19 cellular contexts compared by ENCODE assay signal in the genomic region with DNA sequence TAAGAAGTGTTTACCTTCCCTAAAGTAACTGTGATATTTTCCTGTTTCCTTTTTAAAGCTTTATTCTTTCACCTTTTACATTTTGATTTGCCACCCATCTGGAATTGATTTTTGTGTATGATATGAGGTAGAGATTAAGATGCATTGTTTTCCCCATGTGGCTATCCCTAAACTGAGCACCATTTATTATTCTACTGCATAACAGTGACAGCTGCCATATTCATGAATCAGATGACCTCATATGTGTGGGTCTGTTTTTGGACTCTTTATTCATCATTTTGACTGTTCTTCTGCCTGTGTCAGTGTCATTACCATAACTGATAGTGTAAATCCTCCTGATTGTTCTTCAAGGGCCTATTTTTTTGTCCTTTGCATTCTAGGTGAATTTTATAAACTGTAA. TPM values are rescaled to one million over a fixed set of nuclear protein-coding genes. Genes with fewer than 3 reads are reported as not detected.
DNase-seq lines count a peak whose midpoint lies in the region; ATAC-seq and TF ChIP-seq lines count a peak whose summit lies in the region.
"Had no signal": no experiment of that assay in that cellular context is flagged by ENCODE, and none has a peak within 500 bp of the region (broad histone marks: within the 10 kb centered on the region; RNA-seq: fewer than 3 reads in every experiment).

No MANE protein-coding gene starts in this region.

- H3K27me3 Mint-ChIP-seq in activated T-cell treated with anti-CD3 and anti-CD28 coated beads, Interleukin-2, amount 50 U/mL, for 72 hours (ENCODE audit: low read depth) = no peaks in the 10 kb centered on the region
- H3K27me3 Mint-ChIP-seq in WTC11 (ENCODE audit: low read depth) = no peaks in the 10 kb centered on the region
- H3K27me3 Mint-ChIP-seq: CD4-positive, CD25-positive, alpha-beta regulatory T cell had no signal

- peaks cover 27% of the 10 kb centered on the region for H3K4me1 Mint-ChIP-seq in activated T-cell treated with anti-CD3 and anti-CD28 coated beads, Interleukin-2, amount 50 U/mL, for 72 hours (ENCODE audit: low read depth)
- peaks cover 32% of the 10 kb centered on the region for H3K4me1 Mint-ChIP-seq in WTC11

- peak overlapping the region; percentile 22 for H3K27ac ChIP-seq in temporal lobe (ENCODE audit: low read depth, low read length)
- H3K27ac ChIP-seq: body of pancreas, KMS-11, SK-N-MC had no signal

- H3K4me3 ChIP-seq in foreskin fibroblast (ENCODE audit: low read depth in 1 of 2, low read length in 2 of 2) = no peak overlapping the region
- H3K4me3 ChIP-seq: body of pancreas, SK-N-MC had no signal

- DNase-seq in activated T-cell treated with anti-CD3 and anti-CD28 coated beads, Interleukin-2, amount 50 U/mL, for 72 hours = no peak
- DNase-seq in activated T-cell treated with anti-CD3 and anti-CD28 coated beads for 4 hours = no peak
- DNase-seq in WTC11 (ENCODE audit: low spot score) = no peak
- DNase-seq in foreskin fibroblast = peak; percentile 25 to 57
- DNase-seq in NCI-H226 = no peak
- DNase-seq in COR-L47 (lab: John Stamatoyannopoulos, UW) = no peak
- DNase-seq: ACHN; activated CD4-positive, alpha-beta T cell treated with anti-CD3 and anti-CD28 coated beads for 48 hours; activated naive CD4-positive, alpha-beta T cell treated with anti-CD3 and anti-CD28 coated beads, Interleukin-2, amount 50 U/mL, for 16 hours; body of pancreas; CD4-positive, CD25-positive, alpha-beta regulatory T cell; DMS79 treated with DMSO at 0.1 percent for 48 hours; kidney glomerular epithelial cell; OCI-M1; right cardiac atrium had no signal

- CTCF ChIA-PET in WTC11 (lab: Charles Lee) = no interaction called here

- peaks cover 1 to 2% of the 10 kb centered on the region in 2 donors for H3K36me3 Mint-ChIP-seq in activated T-cell treated with anti-CD3 and anti-CD28 coated beads, Interleukin-2, amount 50 U/mL, for 72 hours (ENCODE audit: insufficient read depth in 2 of 2)
- 0 out of 2 replicates have a peak, but pooled peaks cover 2% of the 10 kb centered on the region for H3K36me3 Mint-ChIP-seq in WTC11

- H3K9me3 Mint-ChIP-seq in activated T-cell treated with anti-CD3 and anti-CD28 coated beads, Interleukin-2, amount 50 U/mL, for 72 hours = no peaks in the 10 kb centered on the region
- H3K9me3 Mint-ChIP-seq in WTC11 = no peaks in the 10 kb centered on the region
- H3K9me3 Mint-ChIP-seq: CD4-positive, CD25-positive, alpha-beta regulatory T cell had no signal

- TF ChIP-seq CTCF in WTC11 (IDR thresholded peaks at IDR 0.05) (no peak), foreskin fibroblast (IDR thresholded peaks at IDR 0.05; ENCODE audit: low read depth, low read length) (no peak)

- ATAC-seq in activated T-cell treated with anti-CD3 and anti-CD28 coated beads, Interleukin-2, amount 50 U/mL, for 72 hours (replicated peaks in 1 of 2) = no peak
- ATAC-seq in WTC11 (no peak), GM21717 (IDR thresholded peaks at IDR 0.05; ENCODE audit: unreplicated experiment) (no peak)
- ATAC-seq: body of pancreas, right cardiac atrium had no signal

- H3K27ac Mint-ChIP-seq in activated T-cell treated with anti-CD3 and anti-CD28 coated beads, Interleukin-2, amount 50 U/mL, for 72 hours = peak overlapping the region; percentile 12
- peak overlapping the region; percentile 10; the same call in 1 of the 2 replicates for H3K27ac Mint-ChIP-seq in WTC11

- no peak overlapping the region for H3K4me3 Mint-ChIP-seq in activated T-cell treated with anti-CD3 and anti-CD28 coated beads, Interleukin-2, amount 50 U/mL, for 72 hours
- no peak overlapping the region for H3K4me3 Mint-ChIP-seq in WTC11
- H3K4me3 Mint-ChIP-seq: CD4-positive, CD25-positive, alpha-beta regulatory T cell had no signal

- POLR2A ChIA-PET in WTC11 (lab: Charles Lee) = no interaction called here

TF ChIP-seq in WTC11, 78 proteins besides CTCF, POLR2A, EP300 and RAD21:
- TF ChIP-seq PRDM15 (CRISPR knock-in tag; IDR thresholded peaks at IDR 0.05) (no peak), ESRRA (CRISPR knock-in tag; IDR thresholded peaks at IDR 0.05; ENCODE audit: borderline replicate concordance) (no peak), MYBL2 (CRISPR knock-in tag; IDR thresholded peaks at IDR 0.05) (no peak), ATF1 (CRISPR knock-in tag; IDR thresholded peaks at IDR 0.05) (no peak), TCF7 (CRISPR knock-in tag; IDR thresholded peaks at IDR 0.05; ENCODE audit: low read depth) (no peak), ZNF317 (CRISPR knock-in tag; IDR thresholded peaks at IDR 0.05; ENCODE audit: borderline replicate concordance, low read depth) (no peak), MAX (CRISPR knock-in tag; IDR thresholded peaks at IDR 0.05) (no peak), IRF2 (CRISPR knock-in tag; IDR thresholded peaks at IDR 0.05; ENCODE audit: borderline replicate concordance, low read depth) (no peak)
TF ChIP-seq in WTC11: peak in this region for 0.

RNA-seq across cellular contexts. Expression of gene HIPK3, which starts 50.8 kb away (rescaled TPM):
- total RNA-seq in activated T-cell treated with anti-CD3 and anti-CD28 coated beads, Interleukin-2, amount 50 U/mL, for 72 hours = 10 to 100 TPM; 34.0 to 40.8 TPM
- total RNA-seq in WTC11 (2021) (18.9 to 24.1 TPM (median 21.2 TPM) in 3 replicates), temporal lobe (133 TPM)

Comparison
In these comparisons a context has a peak if more than half of its experiments do, and no peak if none do; other contexts are left out.
1. DNase-seq: peak in foreskin fibroblast (2 of 2); none in activated T-cell treated with anti-CD3 and anti-CD28 coated beads, Interleukin-2, amount 50 U/mL, for 72 hours (0 of 2), activated T-cell treated with anti-CD3 and anti-CD28 coated beads for 4 hours (single experiment), WTC11 (single experiment), NCI-H226 (single experiment) and COR-L47 (single experiment).